Comparison of ENCODE assay signal across 28 cellular contexts in genomic region chr7:24411226-24411625, GRCh38.
"Had no signal": no experiment of that assay in that cellular context is flagged by ENCODE, and none has a peak within 500 bp of the region (broad histone marks: within the 10 kb centered on the region; RNA-seq: fewer than 3 reads in every experiment).

No MANE protein-coding gene starts in this region.

- H3K4me1 ChIP-seq: esophagus squamous epithelium, heart right ventricle, prostate gland, right atrium auricular region, suprapubic skin, transverse colon, upper lobe of right lung, uterus had no signal

- DNase-seq: dermis blood vessel endothelial cell; effector memory CD4-positive, alpha-beta T cell; erythroblast; esophagus squamous epithelium; foreskin melanocyte; glutamatergic neuron; heart right ventricle; hippocampal formation; islet precursor cell; natural killer cell; stimulated activated CD4-positive, alpha-beta T cell treated with anti-CD3 and anti-CD28 coated beads, Interleukin-12 subunit alpha, Interleukin-12 subunit beta, amount 100 ng/mL, for 4 hours; stimulated activated CD4-positive, alpha-beta T cell treated with anti-CD3 and anti-CD28 coated beads, Interleukin-1b, Interleukin-23, amount 100 ng/mL, for 48 hours; stimulated activated CD4-positive, alpha-beta T cell treated with anti-CD3 and anti-CD28 coated beads, Interleukin-4, amount 100 ng/mL, for 1 hour; stimulated activated CD8-positive, alpha-beta memory T cell treated with anti-CD3 and anti-CD28 coated beads, Interleukin-4, amount 100 ng/mL, for 48 hours; stimulated activated naive CD4-positive, alpha-beta T cell; stimulated activated naive CD8-positive, alpha-beta T cell treated with anti-CD3 and anti-CD28 coated beads, Interleukin-15, amount 100 ng/mL, for 72 hours; transverse colon; upper lobe of right lung; uterus had no signal

- H3K4me2 ChIP-seq: smooth muscle cell had no signal

- ATAC-seq: heart right ventricle; natural killer cell; sciatic nerve; stimulated activated naive CD8-positive, alpha-beta T cell treated with anti-CD3 and anti-CD28 coated beads, Interleukin-15, amount 100 ng/mL, for 72 hours; upper lobe of right lung had no signal

- H3K27ac Mint-ChIP-seq: memory B cell; natural killer cell; stimulated activated naive CD8-positive, alpha-beta T cell treated with anti-CD3 and anti-CD28 coated beads, Interleukin-15, amount 100 ng/mL, for 72 hours had no signal

- H3K27ac ChIP-seq: coronary artery, esophagus squamous epithelium, heart right ventricle, prostate gland, right atrium auricular region, suprapubic skin, transverse colon, upper lobe of right lung, uterus had no signal

- H3K4me3 ChIP-seq: coronary artery, esophagus squamous epithelium, heart right ventricle, lung, prostate gland, right atrium auricular region, smooth muscle cell, suprapubic skin, transverse colon, upper lobe of right lung, uterus had no signal

- FAIRE-seq: endometrium had no signal

- H3K9me3 ChIP-seq: esophagus squamous epithelium, prostate gland, right atrium auricular region, suprapubic skin, transverse colon, uterus had no signal

- H3K27me3 Mint-ChIP-seq: stimulated activated naive CD8-positive, alpha-beta T cell treated with anti-CD3 and anti-CD28 coated beads, Interleukin-15, amount 100 ng/mL, for 72 hours had no signal

- H3K36me3 ChIP-seq: esophagus squamous epithelium, heart right ventricle, prostate gland, right atrium auricular region, suprapubic skin, transverse colon, upper lobe of right lung, uterus had no signal

- H3K9me3 Mint-ChIP-seq: natural killer cell had no signal

- H3K4me3 Mint-ChIP-seq: memory B cell; natural killer cell; stimulated activated naive CD8-positive, alpha-beta T cell treated with anti-CD3 and anti-CD28 coated beads, Interleukin-15, amount 100 ng/mL, for 72 hours had no signal

- H3K27me3 ChIP-seq: esophagus squamous epithelium, heart right ventricle, right atrium auricular region, suprapubic skin, transverse colon, upper lobe of right lung, uterus had no signal
